Comparison of ENCODE assay signal across 13 cellular contexts in the genomic region with DNA sequence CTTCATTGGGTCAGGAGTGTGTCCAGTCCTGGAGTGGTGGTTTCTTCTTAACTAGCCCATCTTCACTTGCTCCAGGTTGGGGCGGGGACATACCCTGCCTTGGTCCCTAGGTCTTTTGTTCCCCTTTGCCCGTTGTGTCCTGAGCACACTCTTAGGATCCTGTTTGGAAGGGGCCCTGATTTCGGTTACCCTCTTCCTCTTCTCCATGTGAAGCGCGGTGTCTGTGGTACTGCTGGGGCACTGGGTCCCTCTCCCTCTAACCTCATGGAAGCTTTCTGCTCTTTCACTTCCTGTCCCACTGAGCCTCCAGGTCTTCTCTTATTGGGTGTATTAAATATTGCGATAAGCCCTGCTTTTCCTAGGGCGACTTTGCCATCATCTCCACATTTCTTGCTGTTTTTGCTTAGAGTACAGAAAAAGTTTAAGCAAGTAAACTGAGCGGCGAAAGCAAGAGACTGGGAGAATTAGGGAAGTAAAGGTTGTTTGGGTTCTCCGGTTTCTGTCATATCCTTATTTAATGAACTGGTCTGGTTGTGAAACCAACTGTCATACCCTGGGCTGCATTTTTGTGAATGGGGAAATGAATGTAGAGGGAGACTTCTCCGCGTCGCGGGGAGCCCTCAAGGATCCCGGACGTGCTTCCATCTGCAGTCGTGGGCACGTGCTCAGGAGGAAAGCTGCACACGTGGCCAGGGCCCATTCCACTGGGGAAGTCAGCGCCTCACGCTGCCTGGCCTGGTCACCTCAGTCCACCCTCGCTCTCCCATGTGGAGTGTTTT.
A peak's percentile ranks its signal among the peaks of the same experiment; 100 is the strongest.
DNase-seq lines count a peak whose midpoint lies in the region; ATAC-seq and TF ChIP-seq lines count a peak whose summit lies in the region.
"Had no signal": no experiment of that assay in that cellular context is flagged by ENCODE, and none has a peak within 500 bp of the region (broad histone marks: within the 10 kb centered on the region; RNA-seq: fewer than 3 reads in every experiment).

No MANE protein-coding gene starts in this region.

- H3K4me1 Mint-ChIP-seq in osteocyte (ENCODE audit: unreplicated experiment) = no peaks in the 10 kb centered on the region
- no peaks in the 10 kb centered on the region for H3K4me1 Mint-ChIP-seq in CD8-positive, alpha-beta memory T cell

- H3K9me3 ChIP-seq in CD8-positive, alpha-beta memory T cell (ENCODE audit: low read length) = no peaks in the 10 kb centered on the region
- H3K9me3 ChIP-seq: SK-N-SH had no signal

- H3K4me3 Mint-ChIP-seq in osteocyte (ENCODE audit: unreplicated experiment) = no peak overlapping the region
- H3K4me3 Mint-ChIP-seq in CD8-positive, alpha-beta memory T cell = no peak overlapping the region
- H3K4me3 Mint-ChIP-seq: activated CD4-positive, alpha-beta T cell treated with anti-CD3 and anti-CD28 coated beads, Interleukin-2, amount 10 ng/mL, durations not matched to agents 7 days and 5 days had no signal

- peak; percentile 30 for ATAC-seq in Right ventricle myocardium superior (ENCODE audit: poor library complexity)

- no peaks in the 10 kb centered on the region for H3K27me3 ChIP-seq in CD8-positive, alpha-beta memory T cell (ENCODE audit: insufficient read depth, low read length, poor library complexity, severe bottlenecking)
- H3K27me3 ChIP-seq: BLaER1 had no signal

- H3K27ac ChIP-seq in CD8-positive, alpha-beta memory T cell (ENCODE audit: low read depth, low read length) = no peak overlapping the region
- H3K27ac ChIP-seq: BLaER1 had no signal

- H3K4me3 ChIP-seq in CD8-positive, alpha-beta memory T cell (ENCODE audit: low read length) = no peak overlapping the region
- H3K4me3 ChIP-seq: BLaER1 had no signal

- CTCF ChIA-PET in CD8-positive, alpha-beta memory T cell (lab: Charles Lee) = no interaction called here

- POLR2A ChIA-PET in CD8-positive, alpha-beta memory T cell (lab: Charles Lee) = no interaction called here

- DNase-seq in GF-D8 (lab: John Stamatoyannopoulos, UW) = peak; percentile 93
- DNase-seq in NOMO-1 treated with DMSO at 0.1 percent for 48 hours (lab: John Stamatoyannopoulos, UW; ENCODE audit: unreplicated experiment) = peak; percentile 99
- DNase-seq in Right ventricle myocardium superior = peak; percentile 80
- DNase-seq in osteocyte (ENCODE audit: extremely low spot score, unreplicated experiment) = peak; percentile 63
- no peak for DNase-seq in CD8-positive, alpha-beta memory T cell
- no peak for DNase-seq in RKO (ENCODE audit: low spot score)
- DNase-seq in NCI-H524 treated with DMSO at 0.1 percent for 48 hours (lab: John Stamatoyannopoulos, UW) = no peak
- no peak for DNase-seq in stimulated activated CD4-positive, alpha-beta T cell treated with anti-CD3 and anti-CD28 coated beads, Interleukin-2, amount 100 ng/mL, for 24 hours
- DNase-seq: activated CD4-positive, alpha-beta T cell treated with anti-CD3 and anti-CD28 coated beads, Interleukin-2, amount 10 ng/mL, durations not matched to agents 7 days and 5 days; activated naive CD4-positive, alpha-beta T cell treated with Interleukin-2 at 50 U/mL for 16 hours; NCI-H446 treated with DMSO at 0.1 percent for 48 hours; SK-N-SH had no signal

- H3K27ac Mint-ChIP-seq in osteocyte (ENCODE audit: unreplicated experiment) = no peak overlapping the region
- H3K27ac Mint-ChIP-seq in CD8-positive, alpha-beta memory T cell = no peak overlapping the region
- H3K27ac Mint-ChIP-seq: activated CD4-positive, alpha-beta T cell treated with anti-CD3 and anti-CD28 coated beads, Interleukin-2, amount 10 ng/mL, durations not matched to agents 7 days and 5 days had no signal

- H3K9me3 Mint-ChIP-seq in osteocyte (ENCODE audit: unreplicated experiment) = no peaks in the 10 kb centered on the region
- peaks cover 4 to 15% (median 11%) of the 10 kb centered on the region in 5 donors for H3K9me3 Mint-ChIP-seq in CD8-positive, alpha-beta memory T cell

- no peak for TF ChIP-seq CTCF in osteocyte (IDR thresholded peaks at IDR 0.05)

- H3K36me3 ChIP-seq in CD8-positive, alpha-beta memory T cell (ENCODE audit: insufficient read depth, low read length) = no peaks in the 10 kb centered on the region
- H3K36me3 ChIP-seq: BLaER1 had no signal

- H3K36me3 Mint-ChIP-seq in osteocyte (ENCODE audit: unreplicated experiment) = peaks cover 38% of the 10 kb centered on the region
- peaks cover 0 to 15% (median 3%) of the 10 kb centered on the region in 3 donors for H3K36me3 Mint-ChIP-seq in CD8-positive, alpha-beta memory T cell

- H3K27me3 Mint-ChIP-seq in osteocyte (ENCODE audit: unreplicated experiment) = no peaks in the 10 kb centered on the region
- peaks cover 12 to 19% of the 10 kb centered on the region in 2 donors for H3K27me3 Mint-ChIP-seq in CD8-positive, alpha-beta memory T cell

- intact Hi-C loops in Right ventricle myocardium superior (cut with DNase I) = no loop called here

- no peaks in the 10 kb centered on the region for H3K4me1 ChIP-seq in CD8-positive, alpha-beta memory T cell (ENCODE audit: insufficient read depth, low read length)
- H3K4me1 ChIP-seq: BLaER1 had no signal

Comparison
In these comparisons a context has a peak if more than half of its experiments do, and no peak if none do; other contexts are left out.
1. DNase-seq: peak in GF-D8 (single experiment), NOMO-1 treated with DMSO at 0.1 percent for 48 hours (single experiment), Right ventricle myocardium superior (single experiment) and osteocyte (single experiment); none in CD8-positive, alpha-beta memory T cell (0 of 5), RKO (single experiment), NCI-H524 treated with DMSO at 0.1 percent for 48 hours (single experiment) and stimulated activated CD4-positive, alpha-beta T cell treated with anti-CD3 and anti-CD28 coated beads, Interleukin-2, amount 100 ng/mL, for 24 hours (0 of 2).